Comparison of ENCODE assay signal across 8 cellular contexts in genomic region chr15:44663410-44664272, GRCh38. TPM values are rescaled to one million over a fixed set of nuclear protein-coding genes. Genes with fewer than 3 reads are reported as not detected.
DNase-seq lines count a peak whose midpoint lies in the region; TF ChIP-seq lines count a peak whose summit lies in the region.

Gene SPG11, minus strand, starts transcription at chr15:44663662. Its CDS starts 15 bp downstream, at chr15:44663647.

- H3K36me3 Mint-ChIP-seq in HFFc6 (ENCODE audit: low read depth): peaks cover 6% of the 10 kb centered on the region; the same call in 1 of the 2 replicates
- peaks cover 15% of the 10 kb centered on the region for H3K36me3 Mint-ChIP-seq in activated naive CD4-positive, alpha-beta T cell treated with anti-CD3 and anti-CD28 coated beads, Interleukin-2, amount 50 U/mL, for 24 hours

- H3K4me3 ChIP-seq in GM08714 (ENCODE audit: low read length) (peak within 1 kb of the TSS; percentile 79), NB4 (ENCODE audit: low read depth, low read length) (peak within 1 kb of the TSS; percentile 98), SK-N-SH (ENCODE audit: low read depth in 2 of 2, low read length in 1 of 2) (peak within 1 kb of the TSS; percentile 90 to 95), testis (peak within 1 kb of the TSS; percentile 99)

- TF ChIP-seq CTCF in HFFc6 (IDR thresholded peaks at IDR 0.05) (peak; percentile 93), NB4 (IDR thresholded peaks at IDR 0.05; ENCODE audit: low read depth, low read length) (peak; percentile 75), SK-N-SH (IDR thresholded peaks at IDR 0.05) (peak; percentile 84), testis (IDR thresholded peaks at IDR 0.05) (peak; percentile 89 to 97 (median 92))

- peak within 1 kb of the TSS; percentile 98 for H2AFZ ChIP-seq in SK-N-SH (ENCODE audit: low read depth)

- peaks cover 28% of the 10 kb centered on the region for H3K79me2 ChIP-seq in SK-N-SH (ENCODE audit: insufficient read depth)

- no peaks in the 10 kb centered on the region for H3K9me3 Mint-ChIP-seq in HFFc6
- H3K9me3 Mint-ChIP-seq in activated naive CD4-positive, alpha-beta T cell treated with anti-CD3 and anti-CD28 coated beads, Interleukin-2, amount 50 U/mL, for 24 hours: no peaks in the 10 kb centered on the region

- TF ChIP-seq POLR2A in NB4 (IDR thresholded peaks at IDR 0.05; ENCODE audit: extremely low read depth, insufficient read length) (peak; percentile 96), testis (IDR thresholded peaks at IDR 0.05) (peak; percentile 66)

- H3K27me3 ChIP-seq in SK-N-SH (ENCODE audit: insufficient read depth) (no peaks in the 10 kb centered on the region), testis (no peaks in the 10 kb centered on the region)

- H3K27ac ChIP-seq in SK-N-SH (ENCODE audit: low read depth in 2 of 2, low read length in 1 of 2): peak within 1 kb of the TSS; percentile 84 to 93
- peak within 1 kb of the TSS; percentile 95 to 97 for H3K27ac ChIP-seq in testis

- H3K4me1 ChIP-seq in SK-N-SH (ENCODE audit: control insufficient read depth in 1 of 2, insufficient read depth in 2 of 2, low read depth in 1 of 2, low read length in 1 of 2): peaks cover 7% of the 10 kb centered on the region in 2 experiments; a peak in 3 of 4 replicates
- H3K4me1 ChIP-seq in testis: peaks cover 3% of the 10 kb centered on the region

- DNase-seq in HFFc6: peak; percentile 97
- DNase-seq in NB4 (ENCODE audit: low read depth): peak; percentile 98
- DNase-seq in SK-N-SH: peak; percentile 94
- DNase-seq in globus pallidus (ENCODE audit: low spot score): peak; percentile 98
- peak; percentile 93 for DNase-seq in occipital lobe (lab: John Stamatoyannopoulos, UW)
- peak; percentile 98 for DNase-seq in testis

- H3K4me1 Mint-ChIP-seq in HFFc6 (ENCODE audit: low read depth): peaks cover 18% of the 10 kb centered on the region
- peaks cover 67% of the 10 kb centered on the region for H3K4me1 Mint-ChIP-seq in activated naive CD4-positive, alpha-beta T cell treated with anti-CD3 and anti-CD28 coated beads, Interleukin-2, amount 50 U/mL, for 24 hours

- peak within 1 kb of the TSS; percentile 85 for H3K4me2 ChIP-seq in SK-N-SH

- H3K9me2 ChIP-seq in SK-N-SH: no peaks in the 10 kb centered on the region

- POLR2A ChIA-PET in SK-N-SH (lab: Yijun Ruan, JAX): interaction anchor here (0.6 to 3.0 kb wide), 12 partner anchors 14 to 260 kb away, joined by 3 to 22 read pairs (median 4); partner anchors contain the start of genes B2M, EIF3J, PATL2 and TRIM69

- H3K36me3 ChIP-seq in SK-N-SH (replicated peaks in 1 of 2; ENCODE audit: control insufficient read depth in 1 of 2, insufficient read depth in 2 of 2, low read length in 1 of 2) (peaks cover 12 to 22% of the 10 kb centered on the region in 2 experiments), testis (ENCODE audit: low read depth, missing control alignments) (no peaks in the 10 kb centered on the region)

- H3K9me3 ChIP-seq in SK-N-SH: no peaks in the 10 kb centered on the region
- no peaks in the 10 kb centered on the region for H3K9me3 ChIP-seq in testis

- H3K4me3 Mint-ChIP-seq in HFFc6: peak within 1 kb of the TSS; percentile 98
- peak within 1 kb of the TSS; percentile 96 for H3K4me3 Mint-ChIP-seq in activated naive CD4-positive, alpha-beta T cell treated with anti-CD3 and anti-CD28 coated beads, Interleukin-2, amount 50 U/mL, for 24 hours

- peak within 1 kb of the TSS; percentile 92 for H3K9ac ChIP-seq in SK-N-SH

- H3F3A ChIP-seq in SK-N-SH (replicated peaks; ENCODE audit: insufficient read depth): peaks cover 3% of the 10 kb centered on the region

- no peaks in the 10 kb centered on the region for H4K20me1 ChIP-seq in SK-N-SH (ENCODE audit: insufficient read depth)

- intact Hi-C loops in testis (cut with DNase I; ENCODE audit: low total_unique reads): loop anchor here (5.0 kb wide), 1 partner anchor 74 kb away; the partner anchor contains the start of gene TRIM69

- TF ChIP-seq EP300 in SK-N-SH (IDR thresholded peaks at IDR 0.05; ENCODE audit: borderline replicate concordance in 1 of 2, low read depth in 1 of 2, low read length in 1 of 2): peak in 1 of 2 experiments; percentile 23; a peak in 1 of 4 replicates

- CTCF ChIA-PET in SK-N-SH (lab: Yijun Ruan, JAX): interaction anchor here (0.6 to 3.4 kb wide), 32 partner anchors 9 to 811 kb away, joined by 3 to 66 read pairs (median 4); partner anchors contain the start of genes B2M, EIF3J, PATL2 and TRIM69

- peaks cover 3% of the 10 kb centered on the region; the same call in 1 of the 2 replicates for H3K27me3 Mint-ChIP-seq in HFFc6 (ENCODE audit: insufficient read depth)
- no peaks in the 10 kb centered on the region for H3K27me3 Mint-ChIP-seq in activated naive CD4-positive, alpha-beta T cell treated with anti-CD3 and anti-CD28 coated beads, Interleukin-2, amount 50 U/mL, for 24 hours

- peak; percentile 88 for TF ChIP-seq RAD21 in SK-N-SH (IDR thresholded peaks at IDR 0.05; ENCODE audit: low read length)

- WGBS in SK-N-SH (ENCODE audit: low lambda C conversion rate): 70% methylated on average over 10 of the region's 53 CpGs
- 10 to 35% methylated on average over 10 to 27 of the region's 53 CpGs for WGBS in testis, 2 donors

- H3K27ac Mint-ChIP-seq in HFFc6: peak within 1 kb of the TSS; percentile 86
- H3K27ac Mint-ChIP-seq in activated naive CD4-positive, alpha-beta T cell treated with anti-CD3 and anti-CD28 coated beads, Interleukin-2, amount 50 U/mL, for 24 hours: peak within 1 kb of the TSS; percentile 95

TF ChIP-seq in SK-N-SH, 30 proteins besides CTCF, POLR2A, EP300 and RAD21 (continues in another document):
- TF ChIP-seq RCOR1 (IDR thresholded peaks at IDR 0.05; ENCODE audit: low read length): no peak
- 0 out of 2 replicates have a peak, but pooled peaks have one; percentile 7 for TF ChIP-seq PBX3 (IDR thresholded peaks at IDR 0.05)
- TF ChIP-seq TEAD4 (IDR thresholded peaks at IDR 0.05; ENCODE audit: borderline replicate concordance, insufficient read depth): no peak
- TF ChIP-seq TCF12 (IDR thresholded peaks at IDR 0.05): peak; percentile 24; the same call in 1 of the 2 replicates
- TF ChIP-seq GATA2 (CRISPR knock-in tag; IDR thresholded peaks at IDR 0.05): peak; percentile 3; the same call in 1 of the 2 replicates
- TF ChIP-seq ELF1 (IDR thresholded peaks at IDR 0.05): peak; percentile 74
- TF ChIP-seq REST (IDR thresholded peaks at IDR 0.05; ENCODE audit: low read depth, low read length): 0 out of 2 replicates have a peak, but pooled peaks have one; percentile 15
- peak; percentile 64; the same call in 1 of the 2 replicates for TF ChIP-seq USF2 (IDR thresholded peaks at IDR 0.05; ENCODE audit: borderline replicate concordance, low read depth, low read length)
- peak; percentile 92 for TF ChIP-seq MAX (IDR thresholded peaks at IDR 0.05; ENCODE audit: low read depth)
- no peak for TF ChIP-seq MEF2A (IDR thresholded peaks at IDR 0.05; ENCODE audit: borderline replicate concordance, low read depth)

RNA-seq across cellular contexts. Expression of gene SPG11, which starts in this region (rescaled TPM):
- 10 to 100 TPM; 28.0 to 34.1 (median 31.2) TPM for total RNA-seq in HFFc6 (2021; fragmentation: NEBNext Ultra II Directional; extraction: Animal tissue kit (Norgen Biotek cat#: 25700))
- polyA plus RNA-seq in SK-N-SH (2012; rRNA removed) (36.3 and 48.7 TPM in 2 replicates), testis (ENCODE audit: insufficient read depth, low read depth, low replicate concordance) (89.6 TPM)
- 23.3 and 28.3 TPM in 2 replicates for polyA plus RNA-seq in SK-N-SH (2012; cell fraction: cytosol; rRNA removed)
- polyA plus RNA-seq in SK-N-SH (2012; cell fraction: nucleus; rRNA removed): 126 and 140 TPM in 2 replicates
- total RNA-seq in occipital lobe (88.6 TPM), testis (100 to 1,000 TPM; 127 to 137 TPM)

Comparison
In these comparisons a context has a peak if more than half of its experiments do, and no peak if none do; other contexts are left out.
1. Peak in every context shown above with its lines: DNase-seq, H3K4me3 ChIP-seq and H3K27ac ChIP-seq.